Comparison of ENCODE assay signal across 7 cellular contexts in the genomic region with DNA sequence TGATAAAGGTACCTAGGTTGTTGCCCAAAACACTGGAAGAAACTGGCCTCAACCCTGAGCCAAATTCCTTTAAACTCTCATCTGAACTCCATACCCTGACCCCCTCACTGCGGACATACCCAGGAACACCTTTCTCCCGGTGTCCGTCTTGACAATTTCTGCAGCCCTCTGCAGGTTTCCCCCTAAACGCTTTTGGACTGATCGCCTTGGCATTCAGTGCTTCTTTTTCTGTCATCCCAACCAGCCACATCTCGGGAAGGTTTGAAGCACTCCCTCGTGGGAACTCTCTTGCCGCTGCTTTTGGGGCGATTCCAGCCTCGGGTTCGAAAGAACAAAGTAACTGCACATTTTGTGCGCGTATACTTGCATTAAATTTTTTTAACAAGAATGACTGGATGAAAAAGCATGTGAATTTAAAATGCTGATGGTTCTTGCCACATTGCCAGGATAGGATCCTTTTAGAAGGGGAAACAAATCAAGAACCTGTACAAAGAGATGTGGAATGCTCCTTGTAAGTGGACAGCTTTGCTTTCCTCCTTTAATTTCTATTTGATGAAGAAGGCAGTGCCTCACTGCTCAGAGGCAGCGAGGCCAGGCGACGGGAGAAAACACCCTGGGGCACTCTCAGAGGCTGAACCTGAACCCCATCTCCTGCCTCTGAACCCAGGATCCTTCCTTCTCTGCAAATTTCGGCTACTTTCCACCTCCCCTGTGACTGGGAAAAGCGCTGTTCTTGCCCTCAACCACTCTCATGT. TPM values are rescaled to one million over a fixed set of nuclear protein-coding genes. Genes with fewer than 3 reads are reported as not detected.
DNase-seq lines count a peak whose midpoint lies in the region; ATAC-seq, FAIRE-seq and TF ChIP-seq lines count a peak whose summit lies in the region.

No MANE protein-coding gene starts in this region.

- H3K9me3 Mint-ChIP-seq in activated CD4-positive, alpha-beta memory T cell treated with anti-CD3 and anti-CD28 coated beads for 36 hours: no peaks in the 10 kb centered on the region

- no peak for DNase-seq in activated CD4-positive, alpha-beta memory T cell treated with anti-CD3 and anti-CD28 coated beads for 36 hours
- DNase-seq in heart right ventricle (no peak), retinal pigment epithelial cell (ENCODE audit: low read depth) (no peak), frontal cortex (ENCODE audit: low spot score in 2 of 2) (no peak), SW480 (ENCODE audit: low spot score) (no peak)

- H3K4me1 Mint-ChIP-seq in activated CD4-positive, alpha-beta memory T cell treated with anti-CD3 and anti-CD28 coated beads for 36 hours (ENCODE audit: low read depth): peaks cover 78% of the 10 kb centered on the region

- 25 to 38% methylated on average over 18 of the region's 18 CpGs for WGBS in heart right ventricle, 2 donors

- H3K27me3 Mint-ChIP-seq in activated CD4-positive, alpha-beta memory T cell treated with anti-CD3 and anti-CD28 coated beads for 36 hours: no peaks in the 10 kb centered on the region

- peaks cover 0 to 6% (median 0%) of the 10 kb centered on the region in 11 donors for H3K9me3 ChIP-seq in heart right ventricle

- peaks cover 46% of the 10 kb centered on the region for H3K36me3 Mint-ChIP-seq in activated CD4-positive, alpha-beta memory T cell treated with anti-CD3 and anti-CD28 coated beads for 36 hours

- no peak for FAIRE-seq in frontal cortex (lab: Jason Lieb, UNC)

- peak overlapping the region; percentile 68 to 87 (median 80) for H3K4me3 ChIP-seq in heart right ventricle
- peak overlapping the region; percentile 90 for H3K4me3 ChIP-seq in retinal pigment epithelial cell (ENCODE audit: low read length)

- peak overlapping the region; percentile 95 for H3K27ac Mint-ChIP-seq in activated CD4-positive, alpha-beta memory T cell treated with anti-CD3 and anti-CD28 coated beads for 36 hours

- H3K4me1 ChIP-seq in heart right ventricle: peaks cover 3 to 64% (median 30%) of the 10 kb centered on the region in 9 donors

- H3K27ac ChIP-seq in heart right ventricle: peak overlapping the region; percentile 87 to 98 (median 95)

- no peaks in the 10 kb centered on the region for H3K27me3 ChIP-seq in heart right ventricle

- intact Hi-C loops in activated CD4-positive, alpha-beta memory T cell treated with anti-CD3 and anti-CD28 coated beads for 36 hours (cut with micrococcal nuclease): loop anchor here (1.0 to 5.0 kb wide), 3 partner anchors 49 to 360 kb away; a partner anchor contains a TSS
- intact Hi-C loops in heart right ventricle (cut with DNase I): loop anchor here in 4 of 10 donors (2.0 to 5.0 kb wide), 2 partner anchors 49 to 50 kb away; a partner anchor contains a TSS

- TF ChIP-seq CTCF in heart right ventricle (IDR thresholded peaks at IDR 0.05) (no peak), retinal pigment epithelial cell (conservative IDR thresholded peaks at IDR 0.05; ENCODE audit: low read depth, low read length) (no peak)

- H3K4me3 Mint-ChIP-seq in activated CD4-positive, alpha-beta memory T cell treated with anti-CD3 and anti-CD28 coated beads for 36 hours: peak overlapping the region; percentile 95

- POLR2A ChIA-PET in activated CD4-positive, alpha-beta memory T cell treated with anti-CD3 and anti-CD28 coated beads for 36 hours (lab: Charles Lee): interaction anchor here (0.7 to 5.9 kb wide), 5 partner anchors 49 to 84 kb away, joined by 3 to 83 read pairs (median 10); a partner anchor contains a TSS

- CTCF ChIA-PET in activated CD4-positive, alpha-beta memory T cell treated with anti-CD3 and anti-CD28 coated beads for 36 hours (lab: Charles Lee): interaction anchor here (0.9 to 1.3 kb wide), 2 partner anchors 46 to 94 kb away, joined by 3 to 5 read pairs; no protein-coding TSS in a partner anchor

- peak; percentile 13 for ATAC-seq in GM18502 (IDR thresholded peaks at IDR 0.05; ENCODE audit: poor library complexity, unreplicated experiment)
- peak; percentile 1 for ATAC-seq in HG03108 (IDR thresholded peaks at IDR 0.05; ENCODE audit: unreplicated experiment)
- ATAC-seq in heart right ventricle: peak; percentile 5 to 32 (median 22)

- H3K36me3 ChIP-seq in heart right ventricle: peaks cover 0 to 42% (median 0%) of the 10 kb centered on the region in 9 donors

RNA-seq across cellular contexts. Expression of a gene that starts 0.6 kb away (rescaled TPM):
- total RNA-seq in activated CD4-positive, alpha-beta memory T cell treated with anti-CD3 and anti-CD28 coated beads for 36 hours: 10 to 100 TPM; 69.7 to 71.0 TPM
- total RNA-seq in heart right ventricle (10 to 100 TPM in 8 of 10 donors, 1 to 10 TPM in 2; 7.7 to 22.8 (median 15.4) TPM), frontal cortex (31.0 TPM)
- polyA plus RNA-seq in heart right ventricle: 1 to 10 TPM; 8.0 to 9.4 TPM

RNA-seq across cellular contexts. Expression of a gene that starts 34.9 kb away (rescaled TPM):
- total RNA-seq in activated CD4-positive, alpha-beta memory T cell treated with anti-CD3 and anti-CD28 coated beads for 36 hours: 100 to 1,000 TPM; 183 to 189 TPM
- total RNA-seq in heart right ventricle (10 to 100 TPM in 8 of 10 donors, 1 to 10 TPM in 2; 9.2 to 24.0 (median 13.4) TPM), frontal cortex (3.7 TPM)
- polyA plus RNA-seq in heart right ventricle: 10 to 100 TPM; 10.2 to 12.5 TPM

RNA-seq across cellular contexts. Expression of a gene that starts 48.9 kb away (rescaled TPM):
- 10 to 100 TPM; 70.2 to 72.5 TPM for total RNA-seq in activated CD4-positive, alpha-beta memory T cell treated with anti-CD3 and anti-CD28 coated beads for 36 hours
- total RNA-seq in heart right ventricle: 10 to 100 TPM; 38.7 to 52.0 (median 46.1) TPM
- 10 to 100 TPM in 1 of 2 donors, 1 to 10 TPM in 1; 7.5 to 14.8 TPM for polyA plus RNA-seq in heart right ventricle
- total RNA-seq in frontal cortex: 39.9 TPM

Comparison
In these comparisons a context has a peak if more than half of its experiments do, and no peak if none do; other contexts are left out.
1. RNA of a gene that starts 34.9 kb away (total RNA-seq): 183 to 189 TPM in activated CD4-positive, alpha-beta memory T cell treated with anti-CD3 and anti-CD28 coated beads for 36 hours; 9.2 to 24.0 TPM in heart right ventricle and 3.7 TPM in frontal cortex (single experiment); every median in the first group is over 4 times any median in the second.
2. Peak in every context shown above with its lines, with median percentiles within 50 percentile points of each other: ATAC-seq.